23 cellular contexts compared by ENCODE assay signal in the genomic region with DNA sequence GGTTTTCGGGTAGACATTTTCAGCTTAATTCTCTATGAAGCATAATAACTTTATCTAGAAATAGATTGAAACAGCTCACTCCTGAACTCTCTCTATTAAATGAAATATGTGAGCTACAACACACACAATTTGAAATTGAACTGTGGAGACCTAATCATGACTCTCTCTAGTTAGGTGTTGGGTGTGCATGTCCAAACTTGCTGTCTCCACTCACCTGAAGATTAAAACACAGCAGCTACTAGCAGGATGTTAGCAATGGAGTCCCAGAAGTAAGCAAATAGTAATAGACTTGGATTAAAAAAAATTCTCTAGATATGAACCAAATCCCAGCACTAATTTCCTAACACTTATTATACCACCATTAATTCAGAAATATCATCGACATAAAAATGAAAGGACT.
DNase-seq lines count a peak whose midpoint lies in the region; ATAC-seq, FAIRE-seq and TF ChIP-seq lines count a peak whose summit lies in the region.
"Had no signal": no experiment of that assay in that cellular context is flagged by ENCODE, and none has a peak within 500 bp of the region (broad histone marks: within the 10 kb centered on the region; RNA-seq: fewer than 3 reads in every experiment).

No MANE protein-coding gene starts in this region.

- no peak overlapping the region for H2AFZ ChIP-seq in mammary epithelial cell (ENCODE audit: low read depth, low read length)
- H2AFZ ChIP-seq: GM23248 had no signal

- TF ChIP-seq POLR2A in GM12891 (IDR thresholded peaks at IDR 0.05; ENCODE audit: low read depth, low read length): no peak

- TF ChIP-seq CTCF in mammary epithelial cell (conservative IDR thresholded peaks at IDR 0.05 in 1 of 2, IDR thresholded peaks at IDR 0.05 in 1 of 2; ENCODE audit: extremely low read depth in 1 of 2, insufficient read depth in 1 of 2, low read depth in 1 of 2, low read length in 2 of 2): no peak
- no peak for TF ChIP-seq CTCF in foreskin keratinocyte (conservative IDR thresholded peaks at IDR 0.05)

- H3K4me1 ChIP-seq in mammary epithelial cell (ENCODE audit: insufficient read depth, low read length): peaks cover 6% of the 10 kb centered on the region
- H3K4me1 ChIP-seq in foreskin keratinocyte: peaks cover 9% of the 10 kb centered on the region
- H3K4me1 ChIP-seq: A549, Caco-2 had no signal

- no peak for FAIRE-seq in GM12891 (lab: Jason Lieb, UNC)
- FAIRE-seq: A549, GM19239, HTR-8/SVneo had no signal

- H3K27ac ChIP-seq in mammary epithelial cell (ENCODE audit: insufficient read depth, low read depth, low read length) (no peak overlapping the region), foreskin keratinocyte (no peak overlapping the region)
- H3K27ac ChIP-seq: 22Rv1, A549, C4-2B, GM23248, HL-60 had no signal

- H3K36me3 ChIP-seq in mammary epithelial cell (ENCODE audit: insufficient read depth, low read length): no peaks in the 10 kb centered on the region

- CTCF ChIA-PET in mammary epithelial cell (lab: Charles Lee; ENCODE audit: low non-redundant PET): no interaction called here

- no peaks in the 10 kb centered on the region for H3K79me2 ChIP-seq in mammary epithelial cell (ENCODE audit: insufficient read depth, low read length)

- in situ Hi-C loops in mammary epithelial cell (cut with MboI; ENCODE audit: low sequenced_read_pairs in 2 of 2): no loop called here

- DNase-seq in NCI-H1105 treated with DMSO at 0.1 percent for 48 hours (lab: John Stamatoyannopoulos, UW): peak; percentile 0
- DNase-seq in NCI-H1105 (lab: John Stamatoyannopoulos, UW): no peak
- peak; percentile 11 for DNase-seq in NCI-H69 (lab: John Stamatoyannopoulos, UW)
- DNase-seq in mammary epithelial cell: peak; percentile 69
- DNase-seq in foreskin keratinocyte: peak; percentile 42 to 68
- DNase-seq in GM12891 (ENCODE audit: insufficient read length, low spot score): no peak
- DNase-seq in activated CD4-positive, CD25-positive, alpha-beta regulatory T cell (lab: John Stamatoyannopoulos, UW): no peak
- DNase-seq in NOMO-1 treated with dmso at 0.1 percent for 144 hours (lab: John Stamatoyannopoulos, UW; ENCODE audit: unreplicated experiment): no peak
- DNase-seq: AML-193; Caco-2; CD4-positive, alpha-beta T cell; DMS153; DMS79; GF-D8; GM23248; HCEC 1CT; IMR-90 had no signal

- H3K9ac ChIP-seq in mammary epithelial cell (ENCODE audit: insufficient read depth, low read length): no peak overlapping the region
- H3K9ac ChIP-seq: GM23248 had no signal

- no peak overlapping the region for H3K4me3 ChIP-seq in mammary epithelial cell (replicated peaks in 1 of 3; ENCODE audit: insufficient read depth in 1 of 3, low read depth in 2 of 3, low read length in 3 of 3)
- H3K4me3 ChIP-seq: A549, GM23248 had no signal

- no peaks in the 10 kb centered on the region for H3K27me3 ChIP-seq in mammary epithelial cell (ENCODE audit: insufficient read depth, low read length)
- H3K27me3 ChIP-seq in foreskin keratinocyte: no peaks in the 10 kb centered on the region

- intact Hi-C loops in mammary epithelial cell (cut with micrococcal nuclease): no loop called here

- 84% methylated on average over 2 of the region's 2 CpGs for WGBS in mammary epithelial cell (ENCODE audit: low coverage, missing lambda C conversion rate)

- no peaks in the 10 kb centered on the region for H4K20me1 ChIP-seq in mammary epithelial cell (ENCODE audit: insufficient read depth, low read length)

- peak; percentile 85 for ATAC-seq in foreskin keratinocyte
- ATAC-seq: A549 had no signal

- dilution Hi-C loops in mammary epithelial cell (cut with HindIII; ENCODE audit: low sequenced_read_pairs): no loop called here

- no TSS peak for BruUV-seq in mammary epithelial cell (replicated peaks; lab: Mats Ljungman, UMichigan)

- H3K4me2 ChIP-seq in mammary epithelial cell (ENCODE audit: insufficient read depth, low read depth, low read length): peak overlapping the region; percentile 41
- H3K4me2 ChIP-seq: A549 had no signal

- H3K9me3 ChIP-seq in mammary epithelial cell (replicated peaks; ENCODE audit: insufficient read depth, low read length): no peaks in the 10 kb centered on the region
- H3K9me3 ChIP-seq: A549, Caco-2 had no signal

TF ChIP-seq in GM12891, 5 proteins besides CTCF, POLR2A, EP300 and RAD21:
- TF ChIP-seq SPI1 (IDR thresholded peaks at IDR 0.05; ENCODE audit: low read depth, low read length) (no peak), PAX5 (IDR thresholded peaks at IDR 0.05; ENCODE audit: insufficient read depth, low read length, severe bottlenecking) (no peak), POU2F2 (IDR thresholded peaks at IDR 0.05; ENCODE audit: low read depth, low read length) (no peak), POLR2AphosphoS5 (IDR thresholded peaks at IDR 0.05; ENCODE audit: low read depth, low read length) (no peak), TAF1 (IDR thresholded peaks at IDR 0.05; ENCODE audit: low read depth, low read length) (no peak)

Comparison
In these comparisons a context has a peak if more than half of its experiments do, and no peak if none do; other contexts are left out.
1. DNase-seq: peak in NCI-H1105 treated with DMSO at 0.1 percent for 48 hours (single experiment), NCI-H69 (single experiment), mammary epithelial cell (single experiment) and foreskin keratinocyte (2 of 2); none in NCI-H1105 (single experiment), GM12891 (single experiment), activated CD4-positive, CD25-positive, alpha-beta regulatory T cell (0 of 4) and NOMO-1 treated with dmso at 0.1 percent for 144 hours (single experiment).